ENCODE assay signal across 20 cellular contexts in the genomic region with DNA sequence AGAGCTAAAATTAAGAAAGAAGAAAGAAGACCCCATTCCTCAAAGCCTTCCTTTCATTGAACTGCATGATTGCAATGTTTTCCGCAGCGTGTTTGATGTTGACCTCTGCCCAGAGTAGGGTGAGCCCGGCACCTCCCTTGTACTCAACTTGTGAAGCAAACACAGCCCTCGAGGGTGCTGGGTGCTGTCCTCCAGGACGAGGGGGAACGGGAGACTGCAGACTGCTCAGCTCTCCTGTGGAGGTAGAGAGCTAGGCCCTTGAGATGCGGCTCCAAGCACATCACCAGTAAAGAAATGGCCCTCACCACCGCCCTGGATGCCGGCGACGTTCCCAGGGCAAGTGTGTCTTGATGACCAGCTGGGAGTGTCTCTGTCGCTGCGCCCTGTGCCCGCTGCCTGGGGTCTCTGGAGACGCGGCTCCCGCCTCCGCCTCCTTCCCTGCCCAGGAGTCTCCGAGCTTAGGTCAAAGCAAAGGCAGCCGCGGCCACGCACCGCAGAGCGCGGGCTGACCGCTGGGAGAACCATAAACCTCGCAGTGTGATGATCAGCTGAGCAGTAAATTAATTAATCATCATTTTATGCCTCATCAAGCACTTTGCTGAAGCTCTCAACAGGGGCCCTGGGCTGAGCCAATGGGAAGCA.
"Had no signal": no experiment of that assay in that cellular context is flagged by ENCODE, and none has a peak within 500 bp of the region (broad histone marks: within the 10 kb centered on the region; RNA-seq: fewer than 3 reads in every experiment).

No MANE protein-coding gene starts in this region.

- H3K27ac ChIP-seq: foreskin keratinocyte, parathyroid adenoma, psoas muscle, sigmoid colon, skin epidermis, stomach, thoracic aorta, transverse colon had no signal

- ATAC-seq: foreskin keratinocyte; left cardiac atrium; left ventricle myocardium superior; psoas muscle; stimulated activated naive B cell treated with anti-CD40 and anti-IgM and Interleukin-4, amounts not matched to agents 10 μg/mL and 1 μg/mL and 100 μg/mL, for 72 hours had no signal

- H3K36me3 Mint-ChIP-seq: natural killer cell treated with Interleukin-12 subunit alpha and Interleukin-12 subunit beta and Interleukin-15 and Interleukin-18, amount 100 ng/mL, for 72 hours; stimulated activated naive B cell treated with anti-CD40 and anti-IgM and Interleukin-4, amounts not matched to agents 10 μg/mL and 1 μg/mL and 100 μg/mL, for 72 hours had no signal

- H3K9me3 Mint-ChIP-seq: natural killer cell treated with Interleukin-12 subunit alpha and Interleukin-12 subunit beta and Interleukin-15 and Interleukin-18, amount 100 ng/mL, for 72 hours had no signal

- H3K4me3 ChIP-seq: lung, psoas muscle, sigmoid colon, skin epidermis, stomach, thoracic aorta, transverse colon had no signal

- H3K27ac Mint-ChIP-seq: natural killer cell treated with Interleukin-12 subunit alpha and Interleukin-12 subunit beta and Interleukin-15 and Interleukin-18, amount 100 ng/mL, for 72 hours; stimulated activated naive B cell treated with anti-CD40 and anti-IgM and Interleukin-4, amounts not matched to agents 10 μg/mL and 1 μg/mL and 100 μg/mL, for 72 hours had no signal

- H3K4me1 Mint-ChIP-seq: stimulated activated naive B cell treated with anti-CD40 and anti-IgM and Interleukin-4, amounts not matched to agents 10 μg/mL and 1 μg/mL and 100 μg/mL, for 72 hours had no signal

- H3K4me3 Mint-ChIP-seq: natural killer cell treated with Interleukin-12 subunit alpha and Interleukin-12 subunit beta and Interleukin-15 and Interleukin-18, amount 100 ng/mL, for 72 hours; stimulated activated naive B cell treated with anti-CD40 and anti-IgM and Interleukin-4, amounts not matched to agents 10 μg/mL and 1 μg/mL and 100 μg/mL, for 72 hours had no signal

- DNase-seq: dermis blood vessel endothelial cell; foreskin keratinocyte; kidney; left cardiac atrium; left ventricle myocardium superior; mesenchymal stem cell; midbrain; psoas muscle; sigmoid colon; stimulated activated CD4-positive, alpha-beta T cell treated with anti-CD3 and anti-CD28 coated beads, Interleukin-2, amount 100 ng/mL, for 24 hours; stimulated activated CD4-positive, alpha-beta T cell treated with anti-CD3 and anti-CD28 coated beads, Interleukin-4, amount 100 ng/mL, for 4 hours; stimulated activated naive B cell treated with anti-CD40 and anti-IgM and Interleukin-4, amounts not matched to agents 10 μg/mL and 1 μg/mL and 100 μg/mL, for 72 hours; stomach; substantia nigra; transverse colon had no signal

- H3K27me3 Mint-ChIP-seq: natural killer cell treated with Interleukin-12 subunit alpha and Interleukin-12 subunit beta and Interleukin-15 and Interleukin-18, amount 100 ng/mL, for 72 hours had no signal
